Comparison of ENCODE assay signal across 24 cellular contexts in genomic region chr11:94153320-94153719, GRCh38. TPM values are rescaled to one million over a fixed set of nuclear protein-coding genes. Genes with fewer than 3 reads are reported as not detected.
DNase-seq lines count a peak whose midpoint lies in the region; ATAC-seq, FAIRE-seq and TF ChIP-seq lines count a peak whose summit lies in the region.
"Had no signal": no experiment of that assay in that cellular context is flagged by ENCODE, and none has a peak within 500 bp of the region (broad histone marks: within the 10 kb centered on the region; RNA-seq: fewer than 3 reads in every experiment).

No MANE protein-coding gene starts in this region.

- peak overlapping the region; percentile 20; the same call in 1 of the 2 replicates for H3K9ac ChIP-seq in HepG2 (ENCODE audit: insufficient read depth, low read depth, low read length)
- H3K9ac ChIP-seq: SK-N-SH had no signal

- peaks cover 0 to 3% (median 0%) of the 10 kb centered on the region in 3 donors for H3K27me3 Mint-ChIP-seq in CD14-positive monocyte (ENCODE audit: low read depth in 3 of 3)
- H3K27me3 Mint-ChIP-seq: activated CD8-positive, alpha-beta memory T cell treated with anti-CD3 and anti-CD28 coated beads, Interleukin-2, amount 10 ng/mL, durations not matched to agents 7 days and 5 days; CD4-positive, CD25-positive, alpha-beta regulatory T cell had no signal

- H3K4me2 ChIP-seq in HepG2 (ENCODE audit: low read depth, low read length), result peak overlapping the region; percentile 68

- H3K27ac ChIP-seq in HepG2 (ENCODE audit: extremely low read length, insufficient read depth, low read length) (peak overlapping the region; percentile 74), gastrocnemius medialis (peak overlapping the region in 3 of 4 donors; percentile 76 to 84 (median 81))
- H3K27ac ChIP-seq: testis had no signal

- peaks cover 34% of the 10 kb centered on the region for H3K79me2 ChIP-seq in HepG2 (ENCODE audit: insufficient read depth, low read length)

- TF ChIP-seq EP300 in HepG2 (IDR thresholded peaks at IDR 0.05; ENCODE audit: low read depth in 2 of 2, low read length in 2 of 2), result peak in 1 of 2 experiments; percentile 30; a peak in 1 of 4 replicates
- no peak for TF ChIP-seq EP300 in HepG2 (CRISPR knock-in tag; IDR thresholded peaks at IDR 0.05; ENCODE audit: borderline replicate concordance)

- H3K36me3 Mint-ChIP-seq in CD14-positive monocyte, result peaks cover 20 to 26% of the 10 kb centered on the region in 2 donors

- BruUV-seq in HepG2 (replicated peaks; lab: Mats Ljungman, UMichigan), result no TSS peak

- H3K27ac Mint-ChIP-seq in CD14-positive monocyte, result peak overlapping the region in 4 of 7 donors; percentile 63 to 88 (median 74)
- H3K27ac Mint-ChIP-seq: activated CD8-positive, alpha-beta memory T cell treated with anti-CD3 and anti-CD28 coated beads, Interleukin-2, amount 10 ng/mL, durations not matched to agents 7 days and 5 days had no signal

- H3K4me3 Mint-ChIP-seq in CD14-positive monocyte, result no peak overlapping the region
- H3K4me3 Mint-ChIP-seq: activated CD8-positive, alpha-beta memory T cell treated with anti-CD3 and anti-CD28 coated beads, Interleukin-2, amount 10 ng/mL, durations not matched to agents 7 days and 5 days; activated T-helper 1 cell treated with anti-CD3 and anti-CD28 coated beads, Interleukin-12 subunit alpha, Interleukin-12 subunit beta, Interleukin-2, Interleukin-4 antibody, amounts not matched to agents 30 ng/mL and 10 ng/mL and 1 ng/mL, durations not matched to agents 14 hours and 24 hours and 36 hours had no signal

- H3K27me3 ChIP-seq in HepG2 (ENCODE audit: control insufficient read depth in 1 of 2, insufficient read depth in 2 of 2, low read length in 2 of 2) (no peaks in the 10 kb centered on the region), gastrocnemius medialis (no peaks in the 10 kb centered on the region)
- H3K27me3 ChIP-seq: testis had no signal

- H2AFZ ChIP-seq in HepG2 (ENCODE audit: low read length), result no peak overlapping the region

- H3K9me3 ChIP-seq in HepG2 (ENCODE audit: low read length), result no peaks in the 10 kb centered on the region
- no peaks in the 10 kb centered on the region for H3K9me3 ChIP-seq in gastrocnemius medialis
- H3K9me3 ChIP-seq: SK-N-SH, testis had no signal

- peaks cover 47% of the 10 kb centered on the region for H3K4me1 Mint-ChIP-seq in CD14-positive monocyte

- H3K4me1 ChIP-seq in HepG2 (ENCODE audit: insufficient read depth, low read length) (peaks cover 62% of the 10 kb centered on the region), gastrocnemius medialis (peaks cover 19 to 28% of the 10 kb centered on the region in 2 donors)

- in situ Hi-C loops in HepG2 (cut with HindIII; ENCODE audit: extremely low pct_ligation_motif_present, low pct_unique_long_range_greater_than_20kb) (no loop called here), gastrocnemius medialis (cut with MboI; ENCODE audit: low sequenced_read_pairs in 4 of 4) (no loop called here)

- CTCF ChIA-PET in HepG2 (lab: Yijun Ruan, JAX; ENCODE audit: low intra/inter-chr PET ratio, low total read pairs), result no interaction called here

- TF ChIP-seq POLR2A in HepG2 (IDR thresholded peaks at IDR 0.05; ENCODE audit: insufficient read depth in 1 of 2, low read depth in 2 of 2, low read length in 2 of 2), result no peak
- no peak for TF ChIP-seq POLR2A in gastrocnemius medialis (IDR thresholded peaks at IDR 0.05)

- intact Hi-C loops in CD14-positive monocyte (cut with micrococcal nuclease) (no loop called here), HepG2 (cut with micrococcal nuclease; ENCODE audit: unreplicated experiment) (loop anchor here (2.0 kb wide), 1 partner anchor 25 kb away; the partner anchor contains the start of gene PANX1), gastrocnemius medialis (cut with DNase I; ENCODE audit: low total_unique reads) (loop anchor here (2.0 to 10.0 kb wide), 2 partner anchors 19 to 911 kb away; partner anchors contain the start of gene SRSF8)

- H3K4me3 ChIP-seq in LNCaP clone FGC (ENCODE audit: low read depth, low read length), result no peak overlapping the region
- peak overlapping the region in 2 of 3 experiments; percentile 16 to 20; a peak in 3 of 6 replicates for H3K4me3 ChIP-seq in HepG2 (replicated peaks in 1 of 3; ENCODE audit: insufficient read depth in 1 of 3, low read depth in 2 of 3, low read length in 3 of 3)
- no peak overlapping the region for H3K4me3 ChIP-seq in gastrocnemius medialis
- H3K4me3 ChIP-seq: lung, testis had no signal

- peaks cover 0 to 5% (median 0%) of the 10 kb centered on the region in 7 donors for H3K9me3 Mint-ChIP-seq in CD14-positive monocyte
- H3K9me3 Mint-ChIP-seq: activated T-helper 1 cell treated with anti-CD3 and anti-CD28 coated beads, Interleukin-12 subunit alpha, Interleukin-12 subunit beta, Interleukin-2, Interleukin-4 antibody, amounts not matched to agents 30 ng/mL and 10 ng/mL and 1 ng/mL, durations not matched to agents 14 hours and 24 hours and 36 hours had no signal

- peaks cover 0 to 2% of the 10 kb centered on the region in 2 experiments; a peak in 3 of 5 replicates for H3K36me3 ChIP-seq in HepG2 (replicated peaks in 1 of 2; ENCODE audit: control insufficient read depth in 1 of 2, insufficient read depth in 2 of 2, low read length in 2 of 2)
- peaks cover 0 to 5% of the 10 kb centered on the region in 2 donors for H3K36me3 ChIP-seq in gastrocnemius medialis

- POLR2A ChIA-PET in HepG2 (lab: Yijun Ruan, JAX), result interaction anchor here (1.5 to 4.4 kb wide), 2 partner anchors 25 to 412 kb away, joined by 3 to 30 read pairs; partner anchors contain the start of genes C11orf54, PANX1 and TAF1D

- DNase-seq in CD14-positive monocyte (ENCODE audit: low spot score) (no peak), LNCaP clone FGC (ENCODE audit: low read depth) (peak; percentile 30), HepG2 (ENCODE audit: low spot score) (peak; percentile 86), gastrocnemius medialis (no peak), inferior parietal cortex (ENCODE audit: extremely low spot score) (no peak), NCI-H128 (lab: John Stamatoyannopoulos, UW; ENCODE audit: unreplicated experiment) (no peak), RCC 7860 (ENCODE audit: low spot score) (no peak)
- DNase-seq: activated CD4-positive, alpha-beta T cell treated with anti-CD3 and anti-CD28 coated beads, Interleukin-2, amount 50 U/mL, for 1 hour; activated CD8-positive, alpha-beta memory T cell treated with anti-CD3 and anti-CD28 coated beads, Interleukin-2, amount 10 ng/mL, durations not matched to agents 7 days and 5 days; activated naive CD4-positive, alpha-beta T cell treated with anti-CD3 and anti-CD28 coated beads, Interleukin-2, amount 50 U/mL, for 16 hours; CD4-positive, CD25-positive, alpha-beta regulatory T cell; cerebellar nuclear complex; EL; KG1; NCI-H2029 treated with DMSO at 0.1 percent for 48 hours; NCI-H82; SK-N-SH; small intestine; testis had no signal

- no peak for TF ChIP-seq CTCF in CD14-positive monocyte (IDR thresholded peaks at IDR 0.05)
- TF ChIP-seq CTCF in LNCaP clone FGC (IDR thresholded peaks at IDR 0.05; ENCODE audit: control insufficient read depth, extremely low read depth, insufficient read depth), result no peak
- no peak for TF ChIP-seq CTCF in HepG2 (CRISPR knock-in tag; IDR thresholded peaks at IDR 0.05)
- no peak for TF ChIP-seq CTCF in gastrocnemius medialis (IDR thresholded peaks at IDR 0.05 in 4 of 5, conservative IDR thresholded peaks at IDR 0.05 in 1 of 5)

- ATAC-seq in HepG2 (peak; percentile 84), gastrocnemius medialis (no peak), GM18520 (IDR thresholded peaks at IDR 0.05; ENCODE audit: unreplicated experiment) (no peak)
- ATAC-seq: activated CD8-positive, alpha-beta memory T cell treated with anti-CD3 and anti-CD28 coated beads, Interleukin-2, amount 10 ng/mL, durations not matched to agents 7 days and 5 days had no signal

- FAIRE-seq in HepG2 (lab: Jason Lieb, UNC) (peak; percentile 47), RCC 7860 (lab: Jason Lieb, UNC) (no peak)
- FAIRE-seq: endothelial cell of umbilical vein, GM12892, small intestine had no signal

- no peaks in the 10 kb centered on the region; the same call in 1 of the 2 replicates for H4K20me1 ChIP-seq in HepG2 (ENCODE audit: insufficient read depth, low read length)

- no peak for TF ChIP-seq RAD21 in HepG2 (CRISPR knock-in tag; IDR thresholded peaks at IDR 0.05)

- 0% methylated on average over 2 of the region's 3 CpGs for WGBS in HepG2 (ENCODE audit: low lambda C conversion rate)

TF ChIP-seq in HepG2, 621 proteins besides CTCF, POLR2A, EP300 and RAD21 (continues in another document):
- TF ChIP-seq ZFY (CRISPR knock-in tag; IDR thresholded peaks at IDR 0.05), result no peak

RNA-seq across cellular contexts. Expression of gene PANX1, which starts 24.7 kb away (rescaled TPM):
- polyA plus RNA-seq in CD14-positive monocyte (10 to 100 TPM; 12.7 to 15.7 TPM), HepG2 (2011; rRNA removed) (8.3 and 8.5 TPM in 2 replicates)
- total RNA-seq in HepG2 (2016; rRNA removed; fragmentation: Illumina TruSeq; extraction: Trizol) (21.7 and 24.8 TPM in 2 replicates), gastrocnemius medialis (100 to 1,000 TPM in 1 of 4 donors, 10 to 100 TPM in 3; 29.1 to 109 (median 37.9) TPM)
- 2.7 and 3.0 TPM in 2 replicates for total RNA-seq in HepG2 (2016; cell fraction: cytosol; rRNA removed; fragmentation: Illumina TruSeq; extraction: Trizol; ENCODE audit: low read depth)
- 21.2 and 23.9 TPM in 2 replicates for total RNA-seq in HepG2 (2016; cell fraction: insoluble cytoplasmic fraction; rRNA removed; fragmentation: Illumina TruSeq; extraction: Trizol)
- 10.3 and 10.9 TPM in 2 replicates for total RNA-seq in HepG2 (2016; cell fraction: membrane; rRNA removed; fragmentation: Illumina TruSeq; extraction: Trizol)
- 24.8 and 25.7 TPM in 2 replicates for total RNA-seq in HepG2 (2016; cell fraction: nucleus; rRNA removed; fragmentation: Illumina TruSeq; extraction: Trizol)
- 5.7 and 7.5 TPM in 2 replicates for polyA plus RNA-seq in HepG2 (2011; cell fraction: cytosol; rRNA removed)
- polyA plus RNA-seq in HepG2 (2011; cell fraction: nucleus; rRNA removed), result 3.6 and 4.1 TPM in 2 replicates
- 8.2 and 10.6 TPM in 2 replicates for polyA plus RNA-seq in HepG2 (2012)
- polyA plus RNA-seq in HepG2 (2016; cell fraction: cytosol; fragmentation: Illumina TruSeq; extraction: Trizol; ENCODE audit: low read depth), result 2.0 and 2.5 TPM in 2 replicates
- polyA plus RNA-seq in HepG2 (2016; cell fraction: insoluble cytoplasmic fraction; fragmentation: Illumina TruSeq; extraction: Trizol; ENCODE audit: low read depth), result 10.6 and 12.0 TPM in 2 replicates
- polyA plus RNA-seq in HepG2 (2016; cell fraction: membrane; fragmentation: Illumina TruSeq; extraction: Trizol; ENCODE audit: low read depth), result 4.3 and 5.2 TPM in 2 replicates
- polyA plus RNA-seq in HepG2 (2016; cell fraction: nucleus; fragmentation: Illumina TruSeq; extraction: Trizol; ENCODE audit: insufficient read depth, low read depth), result 14.9 and 18.1 TPM in 2 replicates
- polyA minus RNA-seq in HepG2 (2011; rRNA and poly(A)+ RNA removed; ENCODE audit: low replicate concordance), result 29.4 and 35.6 TPM in 2 replicates
- 12.7 and 17.0 TPM in 2 replicates for polyA minus RNA-seq in HepG2 (2011; cell fraction: cytosol; rRNA and poly(A)+ RNA removed)
- polyA minus RNA-seq in HepG2 (2011; cell fraction: nucleus; rRNA and poly(A)+ RNA removed), result 22.4 and 25.7 TPM in 2 replicates

Comparison
In these comparisons a context has a peak if more than half of its experiments do, and no peak if none do; other contexts are left out.
1. DNase-seq: peak in LNCaP clone FGC (single experiment) and HepG2 (single experiment); none in CD14-positive monocyte (single experiment), gastrocnemius medialis (0 of 2), inferior parietal cortex (single experiment), NCI-H128 (single experiment) and RCC 7860 (single experiment).
2. H3K4me3 ChIP-seq: peak in HepG2 (2 of 3); none in LNCaP clone FGC (single experiment) and gastrocnemius medialis (0 of 4).
3. intact Hi-C loops: an anchor here in HepG2 (2.0 kb wide) and gastrocnemius medialis (2.0 to 10.0 kb wide); none called in CD14-positive monocyte.